26 cellular contexts compared by ENCODE assay signal in the genomic region with DNA sequence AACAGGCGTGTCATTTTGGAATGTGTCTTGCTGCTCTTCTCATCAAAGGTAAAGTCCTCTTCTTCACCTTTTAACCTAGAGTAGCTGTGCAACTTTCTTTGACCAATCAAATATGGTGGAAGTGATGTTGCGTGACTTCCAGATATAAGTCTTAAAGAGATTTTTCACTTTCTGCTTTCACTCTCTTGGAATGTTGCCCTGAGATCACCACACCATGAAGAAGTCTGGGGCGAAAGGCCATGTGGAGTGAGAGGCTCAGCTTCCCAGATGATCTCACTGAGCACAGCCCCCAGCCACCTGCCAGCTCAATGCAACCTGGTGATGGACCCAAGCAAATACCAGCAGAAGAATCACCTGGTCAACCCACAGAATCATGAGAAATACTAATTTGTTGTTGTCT.
"Had no signal": no experiment of that assay in that cellular context is flagged by ENCODE, and none has a peak within 500 bp of the region (broad histone marks: within the 10 kb centered on the region; RNA-seq: fewer than 3 reads in every experiment).

No MANE protein-coding gene starts in this region.

- H3K36me3 ChIP-seq: ascending aorta, breast epithelium, cardiac muscle cell, colonic mucosa, heart left ventricle had no signal

- H3K27me3 ChIP-seq: ascending aorta, breast epithelium, colonic mucosa, heart left ventricle had no signal

- H3K4me3 ChIP-seq: ascending aorta, breast epithelium, cardiac muscle cell, colonic mucosa, heart left ventricle had no signal

- DNase-seq: activated CD4-positive, alpha-beta memory T cell treated with anti-CD3 and anti-CD28 coated beads for 36 hours; activated CD4-positive, alpha-beta T cell treated with anti-CD3 and anti-CD28 coated beads for 36 hours; activated CD4-positive, alpha-beta T cell treated with anti-CD3 and anti-CD28 coated beads, Interleukin-2, amount 10 ng/mL, durations not matched to agents 24 days and 14 days; activated CD4-positive, CD25-positive, alpha-beta regulatory T cell; activated CD4-positive, CD25-positive, alpha-beta regulatory T cell treated with anti-CD3 and anti-CD28 coated beads, Interleukin-2, amount 50 U/mL, for 72 hours; activated CD8-positive, alpha-beta memory T cell treated with anti-CD3 and anti-CD28 coated beads, Interleukin-2, amount 10 ng/mL, durations not matched to agents 7 days and 5 days; activated CD8-positive, alpha-beta memory T cell treated with anti-CD3 and anti-CD28 coated beads, Interleukin-2, amount 50 U/mL, for 4 hours; activated CD8-positive, alpha-beta T cell treated with anti-CD3 and anti-CD28 coated beads, Interleukin-2, amount 10 ng/mL, durations not matched to agents 7 days and 5 days; activated effector memory CD4-positive, alpha-beta T cell treated with anti-CD3 and anti-CD28 coated beads, Interleukin-2, amount 50 U/mL, for 16 hours; activated naive CD4-positive, alpha-beta T cell treated with anti-CD3 and anti-CD28 coated beads for 36 hours; activated naive CD8-positive, alpha-beta T cell treated with anti-CD3 and anti-CD28 coated beads, Interleukin-2, amount 10 ng/mL, durations not matched to agents 7 days and 5 days; activated T-cell treated with anti-CD3 and anti-CD28 coated beads, Interleukin-2, amount 50 U/mL, for 1 hour; activated T-cell treated with anti-CD3 and anti-CD28 coated beads, Interleukin-2, amount 50 U/mL, for 48 hours; central memory CD4-positive, alpha-beta T cell; cerebellar nuclear complex; colonic mucosa; effector CD8-positive, alpha-beta T cell; foreskin fibroblast; glutamatergic neuron; heart left ventricle; T-helper 1 cell; T-helper 17 cell; T1000 had no signal
